28 cellular contexts compared by ENCODE assay signal in the genomic region with DNA sequence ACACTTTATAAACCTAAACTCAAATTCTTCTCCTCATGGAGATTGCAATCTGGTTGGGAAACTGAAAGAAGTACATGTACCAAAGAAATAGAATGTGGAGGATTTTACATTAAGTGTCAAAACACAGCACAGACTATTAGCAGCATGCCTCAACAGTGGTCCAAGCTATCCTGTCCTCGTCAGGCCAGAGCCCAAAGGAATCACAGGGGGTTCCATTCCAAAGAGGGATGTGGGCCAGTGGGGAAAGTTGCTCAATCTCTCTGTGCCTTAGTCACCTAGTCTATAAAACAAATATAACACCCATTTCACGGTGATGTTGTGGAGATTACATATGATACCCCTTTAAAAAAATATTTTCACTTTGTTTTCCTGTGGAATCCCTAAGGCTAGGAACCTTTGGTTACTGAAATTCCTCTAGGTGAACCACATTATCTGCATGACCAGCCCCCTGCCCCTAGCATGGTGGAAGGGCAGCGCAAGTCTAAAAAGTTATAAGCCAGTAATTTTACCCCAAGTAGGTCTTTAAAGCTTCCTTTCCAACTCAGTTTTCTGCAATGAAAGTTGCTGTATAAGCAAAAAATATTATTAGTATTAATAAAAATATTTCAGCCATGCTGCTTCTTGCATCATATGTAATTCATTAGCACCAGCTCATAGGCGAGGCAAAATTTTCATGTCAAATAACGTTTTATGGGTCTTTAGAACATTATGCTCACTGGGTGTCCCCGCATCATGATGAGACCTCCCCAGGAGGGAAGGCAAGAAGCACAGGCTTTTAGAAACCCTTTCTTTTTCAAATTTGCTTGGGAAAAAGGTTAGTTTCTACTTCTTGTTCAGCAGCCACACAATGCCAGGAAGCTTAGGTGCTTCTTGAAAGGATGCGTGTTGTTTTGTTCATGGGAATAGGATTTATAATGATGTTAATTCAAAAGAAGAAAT.
"Had no signal": no experiment of that assay in that cellular context is flagged by ENCODE, and none has a peak within 500 bp of the region (broad histone marks: within the 10 kb centered on the region; RNA-seq: fewer than 3 reads in every experiment).

No MANE protein-coding gene starts in this region.

- FAIRE-seq: bronchial epithelial cell, RCC 7860 had no signal

- H3K9me3 ChIP-seq: ascending aorta, body of pancreas, SJSA1 had no signal

- H3K4me1 Mint-ChIP-seq: activated naive CD8-positive, alpha-beta T cell treated with anti-CD3 and anti-CD28 coated beads, Interleukin-2, amount 50 U/mL, for 24 hours had no signal

- DNase-seq: activated CD4-positive, alpha-beta T cell treated with anti-CD3 and anti-CD28 coated beads for 48 hours; activated CD4-positive, alpha-beta T cell treated with anti-CD3 and anti-CD28 coated beads, Interleukin-2, amount 50 U/mL, for 4 hours; activated CD4-positive, CD25-positive, alpha-beta regulatory T cell treated with anti-CD3 and anti-CD28 coated beads, Interleukin-2, amount 50 U/mL, for 72 hours; activated CD8-positive, alpha-beta memory T cell treated with anti-CD3 and anti-CD28 coated beads, Interleukin-2, amount 50 U/mL, for 48 hours; activated CD8-positive, alpha-beta T cell treated with anti-CD3 and anti-CD28 coated beads, Interleukin-2, amount 10 ng/mL, durations not matched to agents 7 days and 5 days; activated effector memory CD4-positive, alpha-beta T cell treated with Interleukin-2 at 50 U/mL for 16 hours; activated naive CD4-positive, alpha-beta T cell treated with Interleukin-2 at 50 U/mL for 16 hours; activated naive CD8-positive, alpha-beta T cell treated with anti-CD3 and anti-CD28 coated beads, Interleukin-2, amount 50 U/mL, for 24 hours; activated T-cell treated with anti-CD3 and anti-CD28 coated beads, Interleukin-2, amount 50 U/mL, for 1 hour; amniotic stem cell; body of pancreas; central memory CD4-positive, alpha-beta T cell; Kasumi-1; MV-4-11; NCI-H1092 treated with DMSO at 0.1 percent for 48 hours; NCI-H1417 treated with DMSO at 0.1 percent for 48 hours; NCI-H1694 treated with DMSO at 0.1 percent for 48 hours; NCI-H2029 treated with DMSO at 0.1 percent for 48 hours; NCI-H510A treated with DMSO at 0.1 percent for 48 hours; NCI-H69; NK-92 treated with Interleukin-12 subunit alpha and Interleukin-12 subunit beta, amount 100 ng/mL, for 24 hours; SHP77 had no signal

- ATAC-seq: activated CD8-positive, alpha-beta T cell treated with anti-CD3 and anti-CD28 coated beads, Interleukin-2, amount 10 ng/mL, durations not matched to agents 7 days and 5 days; activated naive CD4-positive, alpha-beta T cell treated with anti-CD3 and anti-CD28 coated beads, Interleukin-2, amount 50 U/mL, for 72 hours; activated naive CD8-positive, alpha-beta T cell treated with anti-CD3 and anti-CD28 coated beads, Interleukin-2, amount 50 U/mL, for 24 hours; body of pancreas had no signal

- H3K27me3 ChIP-seq: ascending aorta, body of pancreas had no signal

- H3K4me3 ChIP-seq: ascending aorta, body of pancreas, SJSA1 had no signal

- H3K27me3 Mint-ChIP-seq: activated naive CD8-positive, alpha-beta T cell treated with anti-CD3 and anti-CD28 coated beads, Interleukin-2, amount 50 U/mL, for 24 hours had no signal

- H3K4me1 ChIP-seq: ascending aorta, body of pancreas, SJSA1 had no signal

- H3K9me3 Mint-ChIP-seq: T-helper 1 cell treated with Interleukin-12 subunit alpha and Interleukin-12 subunit beta and Interleukin-4 antibody, amounts not matched to agents 30 μg/mL and 1 μg/mL, for 36 hours had no signal

- H3K27ac Mint-ChIP-seq: activated CD8-positive, alpha-beta T cell treated with anti-CD3 and anti-CD28 coated beads, Interleukin-2, amount 10 ng/mL, durations not matched to agents 7 days and 5 days; activated naive CD4-positive, alpha-beta T cell treated with anti-CD3 and anti-CD28 coated beads, Interleukin-2, amount 50 U/mL, for 72 hours; activated naive CD8-positive, alpha-beta T cell treated with anti-CD3 and anti-CD28 coated beads, Interleukin-2, amount 50 U/mL, for 24 hours; T-helper 1 cell treated with Interleukin-12 subunit alpha and Interleukin-12 subunit beta and Interleukin-4 antibody, amounts not matched to agents 30 μg/mL and 1 μg/mL, for 36 hours had no signal

- H3K27ac ChIP-seq: ascending aorta, body of pancreas, SJSA1 had no signal

- H3K4me3 Mint-ChIP-seq: activated CD8-positive, alpha-beta T cell treated with anti-CD3 and anti-CD28 coated beads, Interleukin-2, amount 10 ng/mL, durations not matched to agents 7 days and 5 days; activated naive CD8-positive, alpha-beta T cell treated with anti-CD3 and anti-CD28 coated beads, Interleukin-2, amount 50 U/mL, for 24 hours; T-helper 1 cell treated with Interleukin-12 subunit alpha and Interleukin-12 subunit beta and Interleukin-4 antibody, amounts not matched to agents 30 μg/mL and 1 μg/mL, for 36 hours had no signal

- H3K36me3 Mint-ChIP-seq: activated naive CD4-positive, alpha-beta T cell treated with anti-CD3 and anti-CD28 coated beads, Interleukin-2, amount 50 U/mL, for 72 hours had no signal

- H3K36me3 ChIP-seq: ascending aorta, SJSA1 had no signal
